19 cellular contexts compared by ENCODE assay signal in the genomic region with DNA sequence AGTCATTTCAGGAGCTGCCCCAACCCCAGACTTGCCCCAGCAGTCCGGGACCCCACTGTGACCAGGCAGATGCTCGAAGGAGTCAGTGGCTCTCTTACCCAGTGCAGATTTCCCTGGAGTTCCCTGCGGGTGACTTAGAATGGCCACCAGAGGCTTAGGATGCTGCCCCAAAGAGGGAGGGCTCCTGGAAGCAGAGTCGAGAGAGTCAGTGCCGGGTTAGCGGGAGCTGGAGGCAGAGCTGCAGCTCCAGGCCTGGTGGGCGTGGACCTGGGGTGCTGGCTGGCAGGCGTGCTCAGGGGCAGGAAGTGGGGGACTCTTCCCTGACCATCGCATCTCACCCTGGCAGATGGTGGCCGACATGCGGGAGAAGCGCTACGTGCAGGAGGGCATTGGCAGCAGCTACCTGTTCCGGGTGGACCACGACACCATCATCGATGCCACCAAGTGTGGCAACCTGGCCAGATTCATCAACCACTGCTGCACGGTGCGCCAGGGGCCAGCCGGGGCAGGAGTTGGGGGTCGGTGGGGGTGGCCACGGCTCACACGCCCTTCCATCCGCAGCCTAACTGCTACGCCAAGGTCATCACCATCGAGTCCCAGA. TPM values are rescaled to one million over a fixed set of nuclear protein-coding genes. Genes with fewer than 3 reads are reported as not detected.
DNase-seq lines count a peak whose midpoint lies in the region; ATAC-seq and TF ChIP-seq lines count a peak whose summit lies in the region.
"Had no signal": no experiment of that assay in that cellular context is flagged by ENCODE, and none has a peak within 500 bp of the region (broad histone marks: within the 10 kb centered on the region; RNA-seq: fewer than 3 reads in every experiment).

No MANE protein-coding gene starts in this region.

- no peak overlapping the region for H3K4me2 ChIP-seq in mammary epithelial cell (ENCODE audit: insufficient read depth, low read depth, low read length)
- H3K4me2 ChIP-seq: A549 had no signal

- H3K27ac Mint-ChIP-seq in MCF 10A (ENCODE audit: low read depth, unreplicated experiment) = peak overlapping the region; percentile 35
- peak overlapping the region; percentile 59 for H3K27ac Mint-ChIP-seq in HFFc6
- H3K27ac Mint-ChIP-seq in endodermal cell = peak overlapping the region; percentile 68
- peak overlapping the region; percentile 25 for H3K27ac Mint-ChIP-seq in stimulated activated naive B cell treated with anti-CD40 and anti-IgM and Interleukin-4, amounts not matched to agents 10 μg/mL and 1 μg/mL and 100 μg/mL, for 72 hours

- no peaks in the 10 kb centered on the region for H4K20me1 ChIP-seq in mammary epithelial cell (ENCODE audit: insufficient read depth, low read length)

- H3K27me3 Mint-ChIP-seq in MCF 10A (ENCODE audit: insufficient read depth, unreplicated experiment) (no peaks in the 10 kb centered on the region), HFFc6 (ENCODE audit: insufficient read depth) (peaks cover 17% of the 10 kb centered on the region), endodermal cell (ENCODE audit: insufficient read depth) (no peaks in the 10 kb centered on the region)
- no peaks in the 10 kb centered on the region for H3K27me3 Mint-ChIP-seq in stimulated activated naive B cell treated with anti-CD40 and anti-IgM and Interleukin-4, amounts not matched to agents 10 μg/mL and 1 μg/mL and 100 μg/mL, for 72 hours

- H3K4me3 Mint-ChIP-seq in MCF 10A (ENCODE audit: unreplicated experiment) (no peak overlapping the region), HFFc6 (no peak overlapping the region; the same call in 1 of the 2 replicates), endodermal cell (no peak overlapping the region)
- no peak overlapping the region for H3K4me3 Mint-ChIP-seq in stimulated activated naive B cell treated with anti-CD40 and anti-IgM and Interleukin-4, amounts not matched to agents 10 μg/mL and 1 μg/mL and 100 μg/mL, for 72 hours

- in situ Hi-C loops in mammary epithelial cell (cut with MboI; ENCODE audit: low sequenced_read_pairs in 2 of 2) = loop anchor here (10.0 to 25.0 kb wide), 5 partner anchors 111 to 879 kb away; partner anchors contain the start of genes COX6A2 (in 1 of the 2), PRSS8 (in 1 of the 2), VKORC1 (in 1 of the 2) and ZNF267 (in 1 of the 2)

- H2AFZ ChIP-seq in mammary epithelial cell (ENCODE audit: low read depth, low read length) = no peak overlapping the region

- dilution Hi-C loops in mammary epithelial cell (cut with HindIII; ENCODE audit: low sequenced_read_pairs) = no loop called here

- no peak overlapping the region for H3K9ac ChIP-seq in mammary epithelial cell (ENCODE audit: insufficient read depth, low read length)
- no peak overlapping the region for H3K9ac ChIP-seq in endodermal cell (ENCODE audit: extremely low read depth, low read length, poor library complexity, severe bottlenecking)

- H3K9me3 Mint-ChIP-seq in MCF 10A (ENCODE audit: unreplicated experiment) (no peaks in the 10 kb centered on the region), HFFc6 (no peaks in the 10 kb centered on the region), endodermal cell (no peaks in the 10 kb centered on the region)
- no peaks in the 10 kb centered on the region for H3K9me3 Mint-ChIP-seq in stimulated activated naive B cell treated with anti-CD40 and anti-IgM and Interleukin-4, amounts not matched to agents 10 μg/mL and 1 μg/mL and 100 μg/mL, for 72 hours

- H3K36me3 Mint-ChIP-seq in MCF 10A (ENCODE audit: insufficient read depth, unreplicated experiment) = peaks cover 47% of the 10 kb centered on the region
- no peaks in the 10 kb centered on the region; the same call in 1 of the 2 replicates for H3K36me3 Mint-ChIP-seq in HFFc6 (ENCODE audit: low read depth)
- H3K36me3 Mint-ChIP-seq in endodermal cell (ENCODE audit: low read depth) = peaks cover 41% of the 10 kb centered on the region
- H3K36me3 Mint-ChIP-seq in stimulated activated naive B cell treated with anti-CD40 and anti-IgM and Interleukin-4, amounts not matched to agents 10 μg/mL and 1 μg/mL and 100 μg/mL, for 72 hours = peaks cover 54 to 60% of the 10 kb centered on the region in 2 donors

- H3K4me1 Mint-ChIP-seq in MCF 10A (ENCODE audit: insufficient read depth, unreplicated experiment) = peaks cover 5% of the 10 kb centered on the region
- H3K4me1 Mint-ChIP-seq in HFFc6 (ENCODE audit: low read depth) = peaks cover 21% of the 10 kb centered on the region
- H3K4me1 Mint-ChIP-seq in endodermal cell = peaks cover 2% of the 10 kb centered on the region
- H3K4me1 Mint-ChIP-seq in stimulated activated naive B cell treated with anti-CD40 and anti-IgM and Interleukin-4, amounts not matched to agents 10 μg/mL and 1 μg/mL and 100 μg/mL, for 72 hours = peaks cover 5 to 21% of the 10 kb centered on the region in 2 donors

- H3K9me3 ChIP-seq in mammary epithelial cell (replicated peaks; ENCODE audit: insufficient read depth, low read length) = no peaks in the 10 kb centered on the region
- no peaks in the 10 kb centered on the region for H3K9me3 ChIP-seq in endodermal cell (ENCODE audit: control insufficient read depth, low read length)
- no peaks in the 10 kb centered on the region for H3K9me3 ChIP-seq in body of pancreas
- H3K9me3 ChIP-seq: A549 had no signal

- H3K27ac ChIP-seq in mammary epithelial cell (ENCODE audit: insufficient read depth, low read depth, low read length) = no peak overlapping the region
- no peak overlapping the region for H3K27ac ChIP-seq in endodermal cell (ENCODE audit: low read depth, low read length)
- no peak overlapping the region for H3K27ac ChIP-seq in body of pancreas
- H3K27ac ChIP-seq: A549 had no signal

- no peaks in the 10 kb centered on the region for H3K27me3 ChIP-seq in mammary epithelial cell (ENCODE audit: insufficient read depth, low read length)
- no peaks in the 10 kb centered on the region for H3K27me3 ChIP-seq in endodermal cell (ENCODE audit: control insufficient read depth, insufficient read depth, low read length, poor library complexity, severe bottlenecking)
- H3K27me3 ChIP-seq in body of pancreas = no peaks in the 10 kb centered on the region

- no peak overlapping the region for H3K4me3 ChIP-seq in mammary epithelial cell (replicated peaks in 1 of 3; ENCODE audit: insufficient read depth in 1 of 3, low read depth in 2 of 3, low read length in 3 of 3)
- no peak overlapping the region for H3K4me3 ChIP-seq in endodermal cell (ENCODE audit: low read length)
- H3K4me3 ChIP-seq in body of pancreas = no peak overlapping the region
- H3K4me3 ChIP-seq: A549 had no signal

- no peak for ATAC-seq in stimulated activated naive B cell treated with anti-CD40 and anti-IgM and Interleukin-4, amounts not matched to agents 10 μg/mL and 1 μg/mL and 100 μg/mL, for 72 hours (replicated peaks)
- ATAC-seq in GM21737 (IDR thresholded peaks at IDR 0.05; ENCODE audit: unreplicated experiment) = no peak
- no peak for ATAC-seq in body of pancreas
- ATAC-seq: A549, PC-3 had no signal

- no peaks in the 10 kb centered on the region for H3K79me2 ChIP-seq in mammary epithelial cell (ENCODE audit: insufficient read depth, low read length)

- no peak for TF ChIP-seq POLR2A in body of pancreas (IDR thresholded peaks at IDR 0.05)

- DNase-seq in MCF 10A (ENCODE audit: unreplicated experiment) (no peak), mammary epithelial cell (no peak), HFFc6 (no peak), endodermal cell (peak; percentile 65), body of pancreas (no peak), RKO (ENCODE audit: low spot score) (no peak)
- DNase-seq in stimulated activated naive B cell treated with anti-CD40 and anti-IgM and Interleukin-4, amounts not matched to agents 10 μg/mL and 1 μg/mL and 100 μg/mL, for 72 hours = no peak
- DNase-seq: COR-L47, DMS79 treated with DMSO at 0.1 percent for 48 hours, IMR-90, MV-4-11, NCI-H1417, NCI-H187 treated with DMSO at 0.1 percent for 48 hours, NCI-H446, NCI-H69, PC-3 had no signal

- CTCF ChIA-PET in MCF 10A (lab: Yijun Ruan, JAX) (interaction anchor here (0.6 to 4.1 kb wide), 29 partner anchors 8 to 886 kb away, joined by 3 to 44 read pairs (median 5); partner anchors contain the start of genes VKORC1, ZNF646, ZNF668 and ZNF843), mammary epithelial cell (lab: Charles Lee; ENCODE audit: low non-redundant PET) (interaction anchor here (0.6 kb wide), 1 partner anchor 552 kb away, joined by 3 read pairs; no protein-coding TSS in a partner anchor)

- peaks cover 3% of the 10 kb centered on the region for H3K36me3 ChIP-seq in mammary epithelial cell (ENCODE audit: insufficient read depth, low read length)
- peaks cover 33% of the 10 kb centered on the region for H3K36me3 ChIP-seq in endodermal cell (ENCODE audit: control insufficient read depth, insufficient read depth, low read length)
- H3K36me3 ChIP-seq in body of pancreas (replicated peaks in 1 of 2; ENCODE audit: insufficient read depth in 1 of 2, low read depth in 2 of 2) = peaks cover 10 to 18% of the 10 kb centered on the region in 2 donors

- POLR2A ChIA-PET in MCF 10A (lab: Yijun Ruan, JAX) = interaction anchor here (0.6 to 3.4 kb wide), 5 partner anchors 33 to 891 kb away, joined by 3 to 30 read pairs (median 3); partner anchors contain the start of genes STX4, ZNF646 and ZNF668

- TF ChIP-seq CTCF in MCF 10A (IDR thresholded peaks at IDR 0.05; ENCODE audit: unreplicated experiment) = no peak
- no peak for TF ChIP-seq CTCF in mammary epithelial cell (conservative IDR thresholded peaks at IDR 0.05 in 1 of 2, IDR thresholded peaks at IDR 0.05 in 1 of 2; ENCODE audit: extremely low read depth in 1 of 2, insufficient read depth in 1 of 2, low read depth in 1 of 2, low read length in 2 of 2)
- TF ChIP-seq CTCF in HFFc6 (IDR thresholded peaks at IDR 0.05) = no peak
- TF ChIP-seq CTCF in endodermal cell (conservative IDR thresholded peaks at IDR 0.05) = no peak
- TF ChIP-seq CTCF in body of pancreas (IDR thresholded peaks at IDR 0.05) = no peak

- BruUV-seq in MCF 10A (replicated peaks; lab: Mats Ljungman, UMichigan) = no TSS peak
- no TSS peak for BruUV-seq in mammary epithelial cell (replicated peaks; lab: Mats Ljungman, UMichigan)

- H3K4me1 ChIP-seq in mammary epithelial cell (ENCODE audit: insufficient read depth, low read length) = peaks cover 12% of the 10 kb centered on the region
- no peaks in the 10 kb centered on the region for H3K4me1 ChIP-seq in endodermal cell (ENCODE audit: control insufficient read depth, insufficient read depth, low read length)
- H3K4me1 ChIP-seq in body of pancreas = peaks cover 17% of the 10 kb centered on the region

- intact Hi-C loops in MCF 10A (cut with micrococcal nuclease) = no loop called here
- intact Hi-C loops in mammary epithelial cell (cut with micrococcal nuclease) = no loop called here
- intact Hi-C loops in body of pancreas (cut with DNase I) = loop anchor here (5.0 to 10.0 kb wide), 3 partner anchors 161 to 881 kb away; no protein-coding TSS in a partner anchor

- WGBS in mammary epithelial cell (ENCODE audit: low coverage, missing lambda C conversion rate) = 95% methylated on average over 10 of the region's 25 CpGs
- 93% methylated on average over 17 to 25 of the region's 25 CpGs for WGBS in endodermal cell (ENCODE audit: insufficient coverage in 1 of 2, insufficient read length in 1 of 2), 2 experiments
- WGBS in body of pancreas, 2 donors = 71 to 82% methylated on average over 6 to 25 of the region's 25 CpGs

RNA-seq across cellular contexts. Expression of gene HSD3B7, which starts 1.6 kb away (rescaled TPM):
- 5.0 and 5.3 TPM in 2 replicates for total RNA-seq in MCF 10A (2022)
- total RNA-seq in mammary epithelial cell = 1 to 10 TPM; 3.8 to 3.9 TPM
- polyA plus RNA-seq in mammary epithelial cell = 3.3 TPM
- 1.1 TPM for polyA minus RNA-seq in mammary epithelial cell
- 10 to 100 TPM; 15.1 to 24.6 (median 18.6) TPM for total RNA-seq in HFFc6 (2021; fragmentation: NEBNext Ultra II Directional; extraction: Animal tissue kit (Norgen Biotek cat#: 25700))
- 1 to 10 TPM; 4.1 to 4.8 TPM for total RNA-seq in endodermal cell
- polyA plus RNA-seq in endodermal cell (2013, experiment 1 of 2) = 1.3 TPM
- polyA plus RNA-seq in endodermal cell (2013, experiment 2 of 2) = 2.1 TPM
- 10 to 100 TPM; 20.5 to 21.4 TPM for total RNA-seq in body of pancreas

RNA-seq across cellular contexts. Expression of gene SETD1A, which starts 25.8 kb away (rescaled TPM):
- 15.0 and 15.8 TPM in 2 replicates for total RNA-seq in MCF 10A (2022)
- total RNA-seq in mammary epithelial cell = 10 to 100 TPM in 1 of 2 donors, 1 to 10 TPM in 1; 8.5 to 14.8 TPM
- 2.6 TPM for polyA plus RNA-seq in mammary epithelial cell
- polyA minus RNA-seq in mammary epithelial cell = 10.4 TPM
- 10 to 100 TPM; 13.4 to 15.8 (median 14.4) TPM for total RNA-seq in HFFc6 (2021; fragmentation: NEBNext Ultra II Directional; extraction: Animal tissue kit (Norgen Biotek cat#: 25700))
- 10 to 100 TPM; 23.8 to 25.0 TPM for total RNA-seq in endodermal cell
- polyA plus RNA-seq in endodermal cell (2013, experiment 1 of 2) = 21.0 TPM
- 18.2 TPM for polyA plus RNA-seq in endodermal cell (2013, experiment 2 of 2)
- total RNA-seq in body of pancreas = 10 to 100 TPM in 1 of 2 donors, 1 to 10 TPM in 1; 4.7 to 10.9 TPM

RNA-seq across cellular contexts. Expression of gene STX1B, which starts 27.0 kb away (rescaled TPM):
- 0.42 and 0.91 TPM in 2 replicates for total RNA-seq in MCF 10A (2022)
- 1 to 10 TPM in 1 of 2 donors, under 1 TPM in 1; 0.33 to 1.1 TPM for total RNA-seq in mammary epithelial cell
- 0.80 TPM for polyA plus RNA-seq in mammary epithelial cell
- polyA minus RNA-seq in mammary epithelial cell = 0.16 TPM
- 1 to 10 TPM; 6.7 to 9.9 (median 7.1) TPM for total RNA-seq in HFFc6 (2021; fragmentation: NEBNext Ultra II Directional; extraction: Animal tissue kit (Norgen Biotek cat#: 25700))
- total RNA-seq in endodermal cell = 1 to 10 TPM; 3.2 to 7.0 TPM
- 10.6 TPM for polyA plus RNA-seq in endodermal cell (2013, experiment 1 of 2)
- 6.9 TPM for polyA plus RNA-seq in endodermal cell (2013, experiment 2 of 2)
- total RNA-seq in body of pancreas = under 1 TPM; 0.26 to 0.33 TPM
- total RNA-seq: HT-29 had no signal

RNA-seq across cellular contexts. Expression of gene ORAI3, which starts 34.5 kb away (rescaled TPM):
- total RNA-seq in MCF 10A (2022) (16.2 and 21.2 TPM in 2 replicates), mammary epithelial cell (10 to 100 TPM; 31.7 to 37.2 TPM), endodermal cell (10 to 100 TPM; 16.9 to 17.7 TPM), body of pancreas (10 to 100 TPM in 1 of 2 donors, 1 to 10 TPM in 1; 7.9 to 27.2 TPM)
- 31.2 TPM for polyA plus RNA-seq in mammary epithelial cell
- polyA minus RNA-seq in mammary epithelial cell = 29.5 TPM
- 10 to 100 TPM; 15.2 to 26.2 (median 18.4) TPM for total RNA-seq in HFFc6 (2021; fragmentation: NEBNext Ultra II Directional; extraction: Animal tissue kit (Norgen Biotek cat#: 25700))
- 9.2 TPM for polyA plus RNA-seq in endodermal cell (2013, experiment 1 of 2)
- 10.4 TPM for polyA plus RNA-seq in endodermal cell (2013, experiment 2 of 2)

RNA-seq across cellular contexts. Expression of gene STX4, which starts 50.0 kb away (rescaled TPM):
- total RNA-seq in MCF 10A (2022) (66.7 and 89.2 TPM in 2 replicates), mammary epithelial cell (10 to 100 TPM; 13.3 to 64.3 TPM), endodermal cell (10 to 100 TPM; 34.4 to 37.6 TPM), body of pancreas (10 to 100 TPM; 25.9 to 38.6 TPM)
- polyA plus RNA-seq in mammary epithelial cell = 46.1 TPM
- polyA minus RNA-seq in mammary epithelial cell = 73.1 TPM
- total RNA-seq in HFFc6 (2021; fragmentation: NEBNext Ultra II Directional; extraction: Animal tissue kit (Norgen Biotek cat#: 25700)) = 10 to 100 TPM; 56.3 to 71.2 (median 64.2) TPM
- 25.0 TPM for polyA plus RNA-seq in endodermal cell (2013, experiment 1 of 2)
- polyA plus RNA-seq in endodermal cell (2013, experiment 2 of 2) = 18.6 TPM
